ENCODE assay signal across 8 cellular contexts in the genomic region with DNA sequence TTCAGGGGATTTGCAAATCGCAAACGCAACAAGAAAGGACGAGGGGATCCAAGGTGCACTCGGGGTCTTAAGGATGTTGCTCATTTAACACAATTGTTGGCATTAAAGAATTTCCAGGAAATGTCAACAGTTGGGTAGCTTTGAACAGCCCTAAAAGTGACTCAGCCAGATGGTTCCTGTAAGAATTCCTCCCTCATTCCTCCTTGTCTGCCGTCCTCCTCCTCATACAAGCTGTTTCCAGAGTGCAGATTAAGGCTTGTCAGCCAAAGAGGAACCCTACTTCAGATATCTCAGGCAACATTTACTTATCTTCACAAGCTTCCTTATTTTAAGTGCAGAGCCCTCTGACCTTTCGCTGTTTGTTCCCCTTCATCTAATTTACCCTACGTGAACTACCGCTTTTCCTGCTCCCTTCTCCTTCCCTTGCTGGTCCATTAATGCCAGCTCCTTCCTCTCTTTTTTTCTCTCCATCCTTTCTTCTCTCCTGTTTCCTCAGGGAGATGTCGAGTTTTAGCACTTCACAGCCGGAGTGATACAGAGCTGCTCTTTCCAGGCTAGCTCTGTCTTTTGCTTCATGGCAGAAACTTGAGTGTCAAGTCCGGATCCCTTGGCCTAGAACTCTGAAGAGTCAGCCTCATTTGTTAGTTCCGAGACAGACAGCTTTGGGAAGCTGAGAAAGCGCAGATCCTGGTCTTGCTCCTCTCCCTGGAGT. TPM values are rescaled to one million over a fixed set of nuclear protein-coding genes. Genes with fewer than 3 reads are reported as not detected.
A peak's percentile ranks its signal among the peaks of the same experiment; 100 is the strongest.
DNase-seq lines count a peak whose midpoint lies in the region; ATAC-seq and TF ChIP-seq lines count a peak whose summit lies in the region.

No MANE protein-coding gene starts in this region.

- H3K36me3 Mint-ChIP-seq in Calu3 (ENCODE audit: insufficient read depth, unreplicated experiment): no peaks in the 10 kb centered on the region

- no peak overlapping the region for H3K4me3 Mint-ChIP-seq in Calu3 (ENCODE audit: low read depth, unreplicated experiment)

- peak overlapping the region; percentile 47 for H3K27ac Mint-ChIP-seq in Calu3 (ENCODE audit: unreplicated experiment)

- peaks cover 31% of the 10 kb centered on the region for H3K4me1 Mint-ChIP-seq in Calu3 (ENCODE audit: low read depth, unreplicated experiment)

- no TSS peak for BruUV-seq in Calu3 (replicated peaks; lab: Mats Ljungman, UMichigan)

- no peak for TF ChIP-seq CTCF in Calu3 (IDR thresholded peaks at IDR 0.05; ENCODE audit: unreplicated experiment)

- no peaks in the 10 kb centered on the region for H3K27me3 Mint-ChIP-seq in Calu3 (ENCODE audit: unreplicated experiment)

- ATAC-seq in GM18502 (IDR thresholded peaks at IDR 0.05; ENCODE audit: poor library complexity, unreplicated experiment): no peak

- CTCF ChIA-PET in Calu3 (lab: Charles Lee): interaction anchor here (0.6 kb wide), 1 partner anchor 44 kb away, joined by 3 read pairs; no protein-coding TSS in a partner anchor

- intact Hi-C loops in Calu3 (cut with micrococcal nuclease; ENCODE audit: unreplicated experiment): no loop called here

- no peaks in the 10 kb centered on the region for H3K9me3 Mint-ChIP-seq in Calu3 (ENCODE audit: low read depth, unreplicated experiment)

- DNase-seq in Calu3: no peak
- peak; percentile 77 to 93 for DNase-seq in NOMO-1 (lab: John Stamatoyannopoulos, UW; ENCODE audit: unreplicated experiment in 2 of 2)
- peak; percentile 69 for DNase-seq in dermis blood vessel endothelial cell
- peak; percentile 27 for DNase-seq in myocyte (ENCODE audit: low read depth)
- no peak for DNase-seq in NCI-H2171 (lab: John Stamatoyannopoulos, UW)
- no peak for DNase-seq in NCI-H774 (lab: John Stamatoyannopoulos, UW)
- DNase-seq in NCI-H187 treated with DMSO at 0.1 percent for 48 hours (lab: John Stamatoyannopoulos, UW): no peak

RNA-seq across cellular contexts. Expression of a gene that starts 26.1 kb away (rescaled TPM):
- 12.6 and 13.2 TPM in 2 replicates for total RNA-seq in Calu3 (2022)
- 15.0 and 16.6 TPM in 2 replicates for total RNA-seq in dermis blood vessel endothelial cell
- 14.7 and 15.2 TPM in 2 replicates for total RNA-seq in myocyte
- 36.1 TPM for polyA plus RNA-seq in myocyte (2012)

Comparison
In these comparisons a context has a peak if more than half of its experiments do, and no peak if none do; other contexts are left out.
1. DNase-seq: peak in NOMO-1 (2 of 2), dermis blood vessel endothelial cell (single experiment) and myocyte (single experiment); none in Calu3 (single experiment), NCI-H2171 (single experiment), NCI-H774 (single experiment) and NCI-H187 treated with DMSO at 0.1 percent for 48 hours (single experiment).